8 cellular contexts compared by ENCODE assay signal in the genomic region with DNA sequence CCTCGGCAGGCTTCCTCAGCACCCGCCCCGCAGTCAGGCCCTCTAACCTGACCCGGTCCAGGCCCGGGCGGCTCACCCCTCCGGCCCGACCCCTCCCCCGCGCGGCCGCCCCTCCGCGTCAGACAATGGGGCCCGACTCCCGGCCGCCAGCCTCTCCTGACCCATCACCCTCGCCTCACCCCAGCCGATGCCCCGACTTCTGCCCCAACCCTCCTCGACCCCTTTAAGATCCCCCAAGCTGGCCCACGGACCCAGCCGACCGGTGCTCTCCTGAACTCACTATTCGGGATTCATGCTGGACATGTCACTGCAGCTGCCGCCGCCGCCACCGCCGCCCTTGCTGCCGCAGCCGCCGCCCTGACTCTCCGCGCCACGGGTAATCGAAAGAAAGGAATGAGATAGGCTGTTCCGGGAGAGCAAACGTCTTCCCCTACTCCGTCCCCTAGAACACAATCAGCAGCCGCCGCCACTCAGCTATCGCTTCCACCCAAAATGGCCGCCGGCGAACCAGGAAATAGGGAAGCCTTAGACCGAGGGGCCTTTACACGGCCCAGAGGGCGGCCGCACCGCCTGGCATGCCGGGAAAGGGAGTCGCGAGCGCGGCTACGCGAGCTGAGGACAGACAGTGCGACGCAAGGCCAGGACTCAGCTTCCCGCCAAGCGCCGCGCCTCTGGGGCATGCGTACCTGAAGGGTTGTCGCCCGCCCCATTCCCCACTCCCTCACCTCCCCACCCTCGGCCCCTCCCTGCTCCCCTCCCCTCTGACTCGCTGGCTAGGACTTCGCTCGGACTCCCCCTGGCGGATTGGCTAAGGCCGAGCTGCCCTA. TPM values are rescaled to one million over a fixed set of nuclear protein-coding genes. Genes with fewer than 3 reads are reported as not detected.
A peak's percentile ranks its signal among the peaks of the same experiment; 100 is the strongest.
DNase-seq lines count a peak whose midpoint lies in the region; ATAC-seq and TF ChIP-seq lines count a peak whose summit lies in the region.

A gene (minus strand): TSS at position 494 of the 827 bp plus-strand sequence. CDS start 191 bp downstream, at position 303.

- peaks cover 43% of the 10 kb centered on the region for H3K4me1 ChIP-seq in CD4-positive, CD25-positive, alpha-beta regulatory T cell (ENCODE audit: control insufficient read depth, insufficient read depth, low read length, poor library complexity, severe bottlenecking)
- H3K4me1 ChIP-seq in left lung, result peaks cover 19 to 45% of the 10 kb centered on the region in 2 donors

- peak within 1 kb of the TSS; percentile 99 for H3K27ac Mint-ChIP-seq in CD4-positive, CD25-positive, alpha-beta regulatory T cell
- peak within 1 kb of the TSS; percentile 99 for H3K27ac Mint-ChIP-seq in dendritic cell treated with granulocyte-macrophage colony-stimulating factor and Interleukin-4, amounts not matched to agents 40 ng/mL and 50 ng/mL, for 4 days

- no peaks in the 10 kb centered on the region for H3K27me3 ChIP-seq in CD4-positive, CD25-positive, alpha-beta regulatory T cell (ENCODE audit: control insufficient read depth, insufficient read depth, low read length)
- H3K27me3 ChIP-seq in left lung, result no peaks in the 10 kb centered on the region

- H3K9me3 Mint-ChIP-seq in CD4-positive, CD25-positive, alpha-beta regulatory T cell, result peaks cover 0 to 1% (median 0%) of the 10 kb centered on the region in 7 donors
- no peaks in the 10 kb centered on the region for H3K9me3 Mint-ChIP-seq in dendritic cell treated with granulocyte-macrophage colony-stimulating factor and Interleukin-4, amounts not matched to agents 40 ng/mL and 50 ng/mL, for 4 days

- intact Hi-C loops in dendritic cell treated with granulocyte-macrophage colony-stimulating factor and Interleukin-4, amounts not matched to agents 40 ng/mL and 50 ng/mL, for 4 days (cut with micrococcal nuclease), result loop anchor here (2.0 to 5.0 kb wide), 4 partner anchors 32 to 97 kb away; a partner anchor contains a TSS
- intact Hi-C loops in left lung (cut with DNase I), result no loop called here

- H3K27ac ChIP-seq in CD4-positive, CD25-positive, alpha-beta regulatory T cell (ENCODE audit: insufficient read depth, low read length, poor library complexity, severe bottlenecking), result peak within 1 kb of the TSS; percentile 97
- H3K27ac ChIP-seq in left lung, result peak within 1 kb of the TSS; percentile 96 to 97

- H3K4me1 Mint-ChIP-seq in CD4-positive, CD25-positive, alpha-beta regulatory T cell, result peaks cover 9 to 55% (median 33%) of the 10 kb centered on the region in 4 donors
- H3K4me1 Mint-ChIP-seq in dendritic cell treated with granulocyte-macrophage colony-stimulating factor and Interleukin-4, amounts not matched to agents 40 ng/mL and 50 ng/mL, for 4 days (ENCODE audit: low read depth), result peaks cover 36% of the 10 kb centered on the region

- peaks cover 4% of the 10 kb centered on the region for H3K36me3 Mint-ChIP-seq in CD4-positive, CD25-positive, alpha-beta regulatory T cell
- H3K36me3 Mint-ChIP-seq in dendritic cell treated with granulocyte-macrophage colony-stimulating factor and Interleukin-4, amounts not matched to agents 40 ng/mL and 50 ng/mL, for 4 days (ENCODE audit: low read depth), result peaks cover 23% of the 10 kb centered on the region

- peaks cover 5% of the 10 kb centered on the region for H3K27me3 Mint-ChIP-seq in CD4-positive, CD25-positive, alpha-beta regulatory T cell
- H3K27me3 Mint-ChIP-seq in dendritic cell treated with granulocyte-macrophage colony-stimulating factor and Interleukin-4, amounts not matched to agents 40 ng/mL and 50 ng/mL, for 4 days, result no peaks in the 10 kb centered on the region

- peak within 1 kb of the TSS; percentile 98 to 100 (median 100) for H3K4me3 Mint-ChIP-seq in CD4-positive, CD25-positive, alpha-beta regulatory T cell
- peak within 1 kb of the TSS; percentile 95 for H3K4me3 Mint-ChIP-seq in dendritic cell treated with granulocyte-macrophage colony-stimulating factor and Interleukin-4, amounts not matched to agents 40 ng/mL and 50 ng/mL, for 4 days

- no peaks in the 10 kb centered on the region for H3K36me3 ChIP-seq in CD4-positive, CD25-positive, alpha-beta regulatory T cell (ENCODE audit: control insufficient read depth, insufficient read depth, low read length)
- H3K36me3 ChIP-seq in left lung, result no peaks in the 10 kb centered on the region

- DNase-seq in CD4-positive, CD25-positive, alpha-beta regulatory T cell, result peak; percentile 98 to 100 (median 100)
- DNase-seq in NCI-H748 treated with DMSO at 0.1 percent for 48 hours (lab: John Stamatoyannopoulos, UW) (peak; percentile 85), left lung (peak; percentile 100)
- DNase-seq in activated CD4-positive, alpha-beta T cell treated with anti-CD3 and anti-CD28 coated beads, Interleukin-2, amount 50 U/mL, for 24 hours (ENCODE audit: low read depth in 1 of 2, low spot score in 1 of 2), result peak; percentile 92 to 99
- DNase-seq in stimulated activated CD4-positive, alpha-beta T cell treated with anti-CD3 and anti-CD28 coated beads, Interleukin-2, amount 100 ng/mL, for 48 hours, result peak; percentile 96

- no peaks in the 10 kb centered on the region for H3K9me3 ChIP-seq in CD4-positive, CD25-positive, alpha-beta regulatory T cell (ENCODE audit: control insufficient read depth in 2 of 2, low read length in 2 of 2)
- no peaks in the 10 kb centered on the region for H3K9me3 ChIP-seq in left lung

- TF ChIP-seq CTCF in left lung (IDR thresholded peaks at IDR 0.05), result peak in 1 of 2 donors; percentile 36

- peak; percentile 95 for ATAC-seq in CD4-positive, CD25-positive, alpha-beta regulatory T cell (ENCODE audit: low read depth in 2 of 2)
- ATAC-seq in GM19395 (IDR thresholded peaks at IDR 0.05; ENCODE audit: unreplicated experiment) (peak; percentile 96), HG03565 (IDR thresholded peaks at IDR 0.05; ENCODE audit: unreplicated experiment) (peak; percentile 98), left lung (peak; percentile 95)

- H3K4me3 ChIP-seq in CD4-positive, CD25-positive, alpha-beta regulatory T cell (ENCODE audit: low read depth, low read length), result peak within 1 kb of the TSS; percentile 90
- peak within 1 kb of the TSS; percentile 82 to 95 for H3K4me3 ChIP-seq in left lung

RNA-seq across cellular contexts. Expression of the gene that starts here (rescaled TPM):
- total RNA-seq in CD4-positive, CD25-positive, alpha-beta regulatory T cell, result 79.3 TPM
- polyA plus RNA-seq in CD4-positive, CD25-positive, alpha-beta regulatory T cell, result 10 to 100 TPM; 50.4 to 64.7 (median 58.0) TPM
- 100 to 1,000 TPM; 160 to 202 TPM for total RNA-seq in left lung

Comparison
In these comparisons a context has a peak if more than half of its experiments do, and no peak if none do; other contexts are left out.
1. Peak in every context shown above with its lines: DNase-seq, ATAC-seq, H3K4me3 ChIP-seq and H3K27ac ChIP-seq.